ENCODE assay signal across 1 cellular context in the genomic region with DNA sequence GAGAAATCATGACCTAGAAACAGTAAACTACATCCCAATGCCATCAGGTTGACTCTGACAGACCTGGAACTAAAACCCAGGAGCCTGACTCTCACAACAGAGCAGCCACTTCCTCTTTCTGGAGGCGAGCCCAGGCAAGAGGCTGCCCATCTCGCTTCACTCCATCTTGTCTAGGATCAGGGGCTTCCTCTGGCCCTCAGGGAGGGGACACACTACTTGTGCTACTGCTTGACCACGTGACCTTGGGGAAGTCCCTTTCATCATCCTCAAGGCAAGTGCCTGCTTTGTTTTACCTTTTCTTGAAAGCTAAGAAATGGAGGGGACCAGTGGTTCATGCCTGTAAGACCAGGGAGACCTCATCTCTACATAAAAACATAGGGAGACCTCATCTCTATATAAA.
TF ChIP-seq lines count a peak whose summit lies in the region.

No MANE protein-coding gene starts in this region.

TF ChIP-seq in K562, 482 proteins besides CTCF, POLR2A, EP300 and RAD21 (continued from another document):
- TF ChIP-seq, protein P1, sequence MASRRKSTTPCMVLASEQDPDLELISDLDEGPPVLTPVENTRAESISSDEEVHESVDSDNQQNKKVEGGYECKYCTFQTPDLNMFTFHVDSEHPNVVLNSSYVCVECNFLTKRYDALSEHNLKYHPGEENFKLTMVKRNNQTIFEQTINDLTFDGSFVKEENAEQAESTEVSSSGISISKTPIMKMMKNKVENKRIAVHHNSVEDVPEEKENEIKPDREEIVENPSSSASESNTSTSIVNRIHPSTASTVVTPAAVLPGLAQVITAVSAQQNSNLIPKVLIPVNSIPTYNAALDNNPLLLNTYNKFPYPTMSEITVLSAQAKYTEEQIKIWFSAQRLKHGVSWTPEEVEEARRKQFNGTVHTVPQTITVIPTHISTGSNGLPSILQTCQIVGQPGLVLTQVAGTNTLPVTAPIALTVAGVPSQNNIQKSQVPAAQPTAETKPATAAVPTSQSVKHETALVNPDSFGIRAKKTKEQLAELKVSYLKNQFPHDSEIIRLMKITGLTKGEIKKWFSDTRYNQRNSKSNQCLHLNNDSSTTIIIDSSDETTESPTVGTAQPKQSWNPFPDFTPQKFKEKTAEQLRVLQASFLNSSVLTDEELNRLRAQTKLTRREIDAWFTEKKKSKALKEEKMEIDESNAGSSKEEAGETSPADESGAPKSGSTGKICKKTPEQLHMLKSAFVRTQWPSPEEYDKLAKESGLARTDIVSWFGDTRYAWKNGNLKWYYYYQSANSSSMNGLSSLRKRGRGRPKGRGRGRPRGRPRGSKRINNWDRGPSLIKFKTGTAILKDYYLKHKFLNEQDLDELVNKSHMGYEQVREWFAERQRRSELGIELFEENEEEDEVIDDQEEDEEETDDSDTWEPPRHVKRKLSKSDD (conservative IDR thresholded peaks at IDR 0.05; ENCODE audit: low read length), result no peak
- peak; percentile 93 for TF ChIP-seq RAD51 (IDR thresholded peaks at IDR 0.05; ENCODE audit: borderline replicate concordance, low read depth)
- TF ChIP-seq NFYB (IDR thresholded peaks at IDR 0.05; ENCODE audit: extremely low read depth, insufficient read length), result no peak
- no peak for TF ChIP-seq ZNF518B (CRISPR knock-in tag; IDR thresholded peaks at IDR 0.05)
- no peak for TF ChIP-seq RBM17 (IDR thresholded peaks at IDR 0.05; ENCODE audit: borderline replicate concordance, low read depth, low read length)
- TF ChIP-seq ZNF655 (CRISPR knock-in tag; IDR thresholded peaks at IDR 0.05), result no peak
- TF ChIP-seq, protein P2, sequence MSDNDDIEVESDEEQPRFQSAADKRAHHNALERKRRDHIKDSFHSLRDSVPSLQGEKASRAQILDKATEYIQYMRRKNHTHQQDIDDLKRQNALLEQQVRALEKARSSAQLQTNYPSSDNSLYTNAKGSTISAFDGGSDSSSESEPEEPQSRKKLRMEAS (CRISPR knock-in tag; IDR thresholded peaks at IDR 0.05), result peak; percentile 52; the same call in 1 of the 2 replicates
- TF ChIP-seq RCOR1 (IDR thresholded peaks at IDR 0.05; ENCODE audit: borderline replicate concordance in 1 of 2, low read depth in 2 of 2, low read length in 2 of 2), result peak in 1 of 2 experiments; percentile 45; a peak in 1 of 4 replicates
- TF ChIP-seq MTA3 (IDR thresholded peaks at IDR 0.05; ENCODE audit: borderline replicate concordance), result no peak
- peak; percentile 95 for TF ChIP-seq TFE3 (CRISPR knock-in tag; IDR thresholded peaks at IDR 0.05)
- TF ChIP-seq, protein P3, sequence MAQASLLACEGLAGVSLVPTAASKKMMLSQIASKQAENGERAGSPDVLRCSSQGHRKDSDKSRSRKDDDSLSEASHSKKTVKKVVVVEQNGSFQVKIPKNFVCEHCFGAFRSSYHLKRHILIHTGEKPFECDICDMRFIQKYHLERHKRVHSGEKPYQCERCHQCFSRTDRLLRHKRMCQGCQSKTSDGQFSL (CRISPR knock-in tag; IDR thresholded peaks at IDR 0.05), result no peak
- TF ChIP-seq, protein P3 (tag; IDR thresholded peaks at IDR 0.05), result no peak
- no peak for TF ChIP-seq RBM15 (IDR thresholded peaks at IDR 0.05; ENCODE audit: insufficient read depth, low read length)
- TF ChIP-seq, protein P4, sequence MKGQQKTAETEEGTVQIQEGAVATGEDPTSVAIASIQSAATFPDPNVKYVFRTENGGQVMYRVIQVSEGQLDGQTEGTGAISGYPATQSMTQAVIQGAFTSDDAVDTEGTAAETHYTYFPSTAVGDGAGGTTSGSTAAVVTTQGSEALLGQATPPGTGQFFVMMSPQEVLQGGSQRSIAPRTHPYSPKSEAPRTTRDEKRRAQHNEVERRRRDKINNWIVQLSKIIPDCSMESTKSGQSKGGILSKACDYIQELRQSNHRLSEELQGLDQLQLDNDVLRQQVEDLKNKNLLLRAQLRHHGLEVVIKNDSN (CRISPR knock-in tag; IDR thresholded peaks at IDR 0.05), result peak; percentile 81
- TF ChIP-seq ATF1 (CRISPR knock-in tag; IDR thresholded peaks at IDR 0.05), result no peak
- no peak for TF ChIP-seq ATF1 (tag; IDR thresholded peaks at IDR 0.05)
- peak; percentile 62 for TF ChIP-seq SMAD4 (CRISPR knock-in tag; conservative IDR thresholded peaks at IDR 0.05)
- TF ChIP-seq HDAC2 (IDR thresholded peaks at IDR 0.05), result no peak
- TF ChIP-seq HLTF (IDR thresholded peaks at IDR 0.05), result no peak
- TF ChIP-seq E2F4 (CRISPR knock-in tag; IDR thresholded peaks at IDR 0.05; ENCODE audit: low read depth), result no peak
- TF ChIP-seq ZZZ3 (IDR thresholded peaks at IDR 0.05), result no peak
